ENCODE assay signal across 1 cellular context in the genomic region with DNA sequence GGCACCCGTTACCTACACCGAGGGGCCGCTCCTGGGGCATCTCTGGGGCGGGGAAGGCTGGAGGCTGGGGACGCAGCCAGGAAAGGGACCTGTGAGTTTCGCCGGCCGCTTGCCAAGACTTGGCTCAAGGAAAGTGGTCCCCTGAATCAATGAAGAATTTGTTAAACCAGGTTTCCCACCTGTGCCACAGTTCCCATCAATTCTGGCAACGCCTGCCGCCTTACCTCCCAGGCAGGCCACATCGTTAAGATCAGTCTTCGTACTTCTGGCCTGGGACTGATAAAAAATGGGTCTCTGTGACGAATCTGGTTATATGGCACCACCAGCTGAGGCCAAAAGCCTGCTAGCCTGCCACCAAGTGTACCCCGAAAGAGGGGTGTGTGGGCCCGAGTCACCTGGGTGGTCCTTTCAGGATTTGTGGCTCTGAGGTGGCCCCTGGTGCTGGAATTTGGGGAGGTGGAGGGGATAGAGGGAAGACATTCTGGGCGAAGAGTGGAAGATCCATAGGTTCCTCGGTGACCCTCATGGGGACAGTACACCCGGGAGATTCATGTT.
TF ChIP-seq lines count a peak whose summit lies in the region.

No MANE protein-coding gene starts in this region.

TF ChIP-seq in HepG2, 621 proteins besides CTCF, POLR2A, EP300 and RAD21 (continued from another document and continues in another):
- TF ChIP-seq PRMT3 (CRISPR knock-in tag; IDR thresholded peaks at IDR 0.05; ENCODE audit: borderline replicate concordance, low read depth) = no peak
- no peak for TF ChIP-seq ZNF777 (CRISPR knock-in tag; IDR thresholded peaks at IDR 0.05)
- no peak for TF ChIP-seq ZNF326 (CRISPR knock-in tag; IDR thresholded peaks at IDR 0.05; ENCODE audit: borderline replicate concordance)
- no peak for TF ChIP-seq CREB1 (IDR thresholded peaks at IDR 0.05)
- no peak for TF ChIP-seq CREB1 (CRISPR knock-in tag; IDR thresholded peaks at IDR 0.05)
- TF ChIP-seq PHF8 (CRISPR knock-in tag; IDR thresholded peaks at IDR 0.05) = no peak
- TF ChIP-seq, protein P1, sequence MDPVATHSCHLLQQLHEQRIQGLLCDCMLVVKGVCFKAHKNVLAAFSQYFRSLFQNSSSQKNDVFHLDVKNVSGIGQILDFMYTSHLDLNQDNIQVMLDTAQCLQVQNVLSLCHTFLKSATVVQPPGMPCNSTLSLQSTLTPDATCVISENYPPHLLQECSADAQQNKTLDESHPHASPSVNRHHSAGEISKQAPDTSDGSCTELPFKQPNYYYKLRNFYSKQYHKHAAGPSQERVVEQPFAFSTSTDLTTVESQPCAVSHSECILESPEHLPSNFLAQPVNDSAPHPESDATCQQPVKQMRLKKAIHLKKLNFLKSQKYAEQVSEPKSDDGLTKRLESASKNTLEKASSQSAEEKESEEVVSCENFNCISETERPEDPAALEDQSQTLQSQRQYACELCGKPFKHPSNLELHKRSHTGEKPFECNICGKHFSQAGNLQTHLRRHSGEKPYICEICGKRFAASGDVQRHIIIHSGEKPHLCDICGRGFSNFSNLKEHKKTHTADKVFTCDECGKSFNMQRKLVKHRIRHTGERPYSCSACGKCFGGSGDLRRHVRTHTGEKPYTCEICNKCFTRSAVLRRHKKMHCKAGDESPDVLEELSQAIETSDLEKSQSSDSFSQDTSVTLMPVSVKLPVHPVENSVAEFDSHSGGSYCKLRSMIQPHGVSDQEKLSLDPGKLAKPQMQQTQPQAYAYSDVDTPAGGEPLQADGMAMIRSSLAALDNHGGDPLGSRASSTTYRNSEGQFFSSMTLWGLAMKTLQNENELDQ (CRISPR knock-in tag; IDR thresholded peaks at IDR 0.05; ENCODE audit: borderline replicate concordance) = no peak
- TF ChIP-seq NFE2L1 (CRISPR knock-in tag; IDR thresholded peaks at IDR 0.05; ENCODE audit: borderline replicate concordance) = no peak
- no peak; the same call in 1 of the 2 replicates for TF ChIP-seq HMG20A (CRISPR knock-in tag; IDR thresholded peaks at IDR 0.05; ENCODE audit: borderline replicate concordance)
- no peak for TF ChIP-seq ZNF674 (CRISPR knock-in tag; IDR thresholded peaks at IDR 0.05; ENCODE audit: low read depth)
- no peak; the same call in 1 of the 2 replicates for TF ChIP-seq IRX3 (CRISPR knock-in tag; IDR thresholded peaks at IDR 0.05; ENCODE audit: borderline replicate concordance, low read depth)
- no peak for TF ChIP-seq ZNF510 (CRISPR knock-in tag; IDR thresholded peaks at IDR 0.05; ENCODE audit: low read depth)
- no peak for TF ChIP-seq EEA1 (CRISPR knock-in tag; IDR thresholded peaks at IDR 0.05; ENCODE audit: borderline replicate concordance)
- no peak for TF ChIP-seq ZNF432 (CRISPR knock-in tag; IDR thresholded peaks at IDR 0.05; ENCODE audit: borderline replicate concordance)
- no peak for TF ChIP-seq ZNF766 (CRISPR knock-in tag; IDR thresholded peaks at IDR 0.05; ENCODE audit: borderline replicate concordance)
- TF ChIP-seq, protein P2, sequence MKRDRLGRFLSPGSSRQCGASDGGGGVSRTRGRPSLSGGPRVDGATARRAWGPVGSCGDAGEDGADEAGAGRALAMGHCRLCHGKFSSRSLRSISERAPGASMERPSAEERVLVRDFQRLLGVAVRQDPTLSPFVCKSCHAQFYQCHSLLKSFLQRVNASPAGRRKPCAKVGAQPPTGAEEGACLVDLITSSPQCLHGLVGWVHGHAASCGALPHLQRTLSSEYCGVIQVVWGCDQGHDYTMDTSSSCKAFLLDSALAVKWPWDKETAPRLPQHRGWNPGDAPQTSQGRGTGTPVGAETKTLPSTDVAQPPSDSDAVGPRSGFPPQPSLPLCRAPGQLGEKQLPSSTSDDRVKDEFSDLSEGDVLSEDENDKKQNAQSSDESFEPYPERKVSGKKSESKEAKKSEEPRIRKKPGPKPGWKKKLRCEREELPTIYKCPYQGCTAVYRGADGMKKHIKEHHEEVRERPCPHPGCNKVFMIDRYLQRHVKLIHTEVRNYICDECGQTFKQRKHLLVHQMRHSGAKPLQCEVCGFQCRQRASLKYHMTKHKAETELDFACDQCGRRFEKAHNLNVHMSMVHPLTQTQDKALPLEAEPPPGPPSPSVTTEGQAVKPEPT (CRISPR knock-in tag; IDR thresholded peaks at IDR 0.05; ENCODE audit: low read depth) = no peak
- TF ChIP-seq MIER2 (CRISPR knock-in tag; IDR thresholded peaks at IDR 0.05) = no peak
- no peak for TF ChIP-seq IKZF1 (IDR thresholded peaks at IDR 0.05)
- no peak for TF ChIP-seq ZMYM2 (CRISPR knock-in tag; IDR thresholded peaks at IDR 0.05)
- no peak for TF ChIP-seq KDM2A (CRISPR knock-in tag; IDR thresholded peaks at IDR 0.05; ENCODE audit: borderline replicate concordance, low read depth)
- 0 out of 2 replicates have a peak, but pooled peaks have one; percentile 5 for TF ChIP-seq MXD3 (CRISPR knock-in tag; IDR thresholded peaks at IDR 0.05)
- TF ChIP-seq ZNF337 (CRISPR knock-in tag; IDR thresholded peaks at IDR 0.05; ENCODE audit: borderline replicate concordance, low read depth) = no peak
- no peak for TF ChIP-seq MTA1 (CRISPR knock-in tag; IDR thresholded peaks at IDR 0.05; ENCODE audit: borderline replicate concordance)
- TF ChIP-seq, protein P3, sequence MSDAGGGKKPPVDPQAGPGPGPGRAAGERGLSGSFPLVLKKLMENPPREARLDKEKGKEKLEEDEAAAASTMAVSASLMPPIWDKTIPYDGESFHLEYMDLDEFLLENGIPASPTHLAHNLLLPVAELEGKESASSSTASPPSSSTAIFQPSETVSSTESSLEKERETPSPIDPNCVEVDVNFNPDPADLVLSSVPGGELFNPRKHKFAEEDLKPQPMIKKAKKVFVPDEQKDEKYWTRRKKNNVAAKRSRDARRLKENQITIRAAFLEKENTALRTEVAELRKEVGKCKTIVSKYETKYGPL (CRISPR knock-in tag; IDR thresholded peaks at IDR 0.05) = no peak
- TF ChIP-seq, protein P4, sequence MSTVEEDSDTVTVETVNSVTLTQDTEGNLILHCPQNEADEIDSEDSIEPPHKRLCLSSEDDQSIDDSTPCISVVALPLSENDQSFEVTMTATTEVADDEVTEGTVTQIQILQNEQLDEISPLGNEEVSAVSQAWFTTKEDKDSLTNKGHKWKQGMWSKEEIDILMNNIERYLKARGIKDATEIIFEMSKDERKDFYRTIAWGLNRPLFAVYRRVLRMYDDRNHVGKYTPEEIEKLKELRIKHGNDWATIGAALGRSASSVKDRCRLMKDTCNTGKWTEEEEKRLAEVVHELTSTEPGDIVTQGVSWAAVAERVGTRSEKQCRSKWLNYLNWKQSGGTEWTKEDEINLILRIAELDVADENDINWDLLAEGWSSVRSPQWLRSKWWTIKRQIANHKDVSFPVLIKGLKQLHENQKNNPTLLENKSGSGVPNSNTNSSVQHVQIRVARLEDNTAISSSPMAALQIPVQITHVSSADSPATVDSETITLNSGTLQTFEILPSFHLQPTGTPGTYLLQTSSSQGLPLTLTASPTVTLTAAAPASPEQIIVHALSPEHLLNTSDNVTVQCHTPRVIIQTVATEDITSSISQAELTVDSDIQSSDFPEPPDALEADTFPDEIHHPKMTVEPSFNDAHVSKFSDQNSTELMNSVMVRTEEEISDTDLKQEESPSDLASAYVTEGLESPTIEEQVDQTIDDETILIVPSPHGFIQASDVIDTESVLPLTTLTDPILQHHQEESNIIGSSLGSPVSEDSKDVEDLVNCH (CRISPR knock-in tag; IDR thresholded peaks at IDR 0.05) = no peak
- TF ChIP-seq ZNF816 (CRISPR knock-in tag; IDR thresholded peaks at IDR 0.05; ENCODE audit: borderline replicate concordance) = no peak
- TF ChIP-seq HMGA1 (CRISPR knock-in tag; conservative IDR thresholded peaks at IDR 0.05) = no peak
- TF ChIP-seq ZNF660 (CRISPR knock-in tag; IDR thresholded peaks at IDR 0.05; ENCODE audit: borderline replicate concordance, low read depth) = no peak
- no peak for TF ChIP-seq GATA4 (IDR thresholded peaks at IDR 0.05; ENCODE audit: borderline replicate concordance, low read depth)
- TF ChIP-seq U2AF1 (optimal IDR thresholded peaks at IDR 0.05; ENCODE audit: low read depth, low read length) = no peak
- no peak for TF ChIP-seq THAP11 (CRISPR knock-in tag; IDR thresholded peaks at IDR 0.05)
- TF ChIP-seq SRSF9 (IDR thresholded peaks at IDR 0.05; ENCODE audit: borderline replicate concordance, insufficient read depth, low read depth, low read length, poor library complexity, severe bottlenecking) = no peak
- no peak for TF ChIP-seq MEIS1 (CRISPR knock-in tag; IDR thresholded peaks at IDR 0.05; ENCODE audit: borderline replicate concordance)
- TF ChIP-seq ZNF44 (CRISPR knock-in tag; IDR thresholded peaks at IDR 0.05) = no peak
- no peak; the same call in 1 of the 2 replicates for TF ChIP-seq STAG1 (CRISPR knock-in tag; IDR thresholded peaks at IDR 0.05)
- TF ChIP-seq ADNP (CRISPR knock-in tag; IDR thresholded peaks at IDR 0.05) = no peak; the same call in 1 of the 2 replicates
- peak; percentile 94 for TF ChIP-seq ZFAT (CRISPR knock-in tag; conservative IDR thresholded peaks at IDR 0.05)
- TF ChIP-seq, protein P5, sequence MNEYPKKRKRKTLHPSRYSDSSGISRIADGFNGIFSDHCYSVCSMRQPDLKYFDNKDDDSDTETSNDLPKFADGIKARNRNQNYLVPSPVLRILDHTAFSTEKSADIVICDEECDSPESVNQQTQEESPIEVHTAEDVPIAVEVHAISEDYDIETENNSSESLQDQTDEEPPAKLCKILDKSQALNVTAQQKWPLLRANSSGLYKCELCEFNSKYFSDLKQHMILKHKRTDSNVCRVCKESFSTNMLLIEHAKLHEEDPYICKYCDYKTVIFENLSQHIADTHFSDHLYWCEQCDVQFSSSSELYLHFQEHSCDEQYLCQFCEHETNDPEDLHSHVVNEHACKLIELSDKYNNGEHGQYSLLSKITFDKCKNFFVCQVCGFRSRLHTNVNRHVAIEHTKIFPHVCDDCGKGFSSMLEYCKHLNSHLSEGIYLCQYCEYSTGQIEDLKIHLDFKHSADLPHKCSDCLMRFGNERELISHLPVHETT (CRISPR knock-in tag; conservative IDR thresholded peaks at IDR 0.05) = no peak
- no peak for TF ChIP-seq SP4 (CRISPR knock-in tag; IDR thresholded peaks at IDR 0.05)
- no peak for TF ChIP-seq TBX3 (IDR thresholded peaks at IDR 0.05; ENCODE audit: borderline replicate concordance)
- TF ChIP-seq REPIN1 (CRISPR knock-in tag; IDR thresholded peaks at IDR 0.05; ENCODE audit: borderline replicate concordance, low read depth) = no peak
- TF ChIP-seq HHEX (CRISPR knock-in tag; IDR thresholded peaks at IDR 0.05) = no peak
- TF ChIP-seq POLR2AphosphoS5 (IDR thresholded peaks at IDR 0.05; ENCODE audit: low read depth, low read length) = no peak
- TF ChIP-seq ZNF547 (CRISPR knock-in tag; IDR thresholded peaks at IDR 0.05) = peak; percentile 15; the same call in 1 of the 2 replicates
- no peak for TF ChIP-seq SOX13 (IDR thresholded peaks at IDR 0.05)
- TF ChIP-seq SOX13 (CRISPR knock-in tag; conservative IDR thresholded peaks at IDR 0.05 in 1 of 2, IDR thresholded peaks at IDR 0.05 in 1 of 2) = no peak
- TF ChIP-seq AFF4 (CRISPR knock-in tag; IDR thresholded peaks at IDR 0.05) = no peak
- TF ChIP-seq ZNF232 (CRISPR knock-in tag; IDR thresholded peaks at IDR 0.05; ENCODE audit: borderline replicate concordance) = no peak
- no peak for TF ChIP-seq CEBPB (IDR thresholded peaks at IDR 0.05; ENCODE audit: borderline replicate concordance, low read depth, low read length)
- TF ChIP-seq JUNB (CRISPR knock-in tag; IDR thresholded peaks at IDR 0.05; ENCODE audit: borderline replicate concordance) = no peak
- TF ChIP-seq ZMYM3 (CRISPR knock-in tag; IDR thresholded peaks at IDR 0.05) = peak; percentile 21; the same call in 1 of the 2 replicates
- TF ChIP-seq STAT6 (CRISPR knock-in tag; IDR thresholded peaks at IDR 0.05; ENCODE audit: borderline replicate concordance) = 0 out of 2 replicates have a peak, but pooled peaks have one; percentile 9
- TF ChIP-seq ZSCAN22 (CRISPR knock-in tag; IDR thresholded peaks at IDR 0.05) = no peak
- no peak for TF ChIP-seq ETV5 (CRISPR knock-in tag; IDR thresholded peaks at IDR 0.05; ENCODE audit: borderline replicate concordance)
- TF ChIP-seq FOXM1 (CRISPR knock-in tag; IDR thresholded peaks at IDR 0.05) = no peak
